ENCODE assay signal across 19 cellular contexts in the genomic region with DNA sequence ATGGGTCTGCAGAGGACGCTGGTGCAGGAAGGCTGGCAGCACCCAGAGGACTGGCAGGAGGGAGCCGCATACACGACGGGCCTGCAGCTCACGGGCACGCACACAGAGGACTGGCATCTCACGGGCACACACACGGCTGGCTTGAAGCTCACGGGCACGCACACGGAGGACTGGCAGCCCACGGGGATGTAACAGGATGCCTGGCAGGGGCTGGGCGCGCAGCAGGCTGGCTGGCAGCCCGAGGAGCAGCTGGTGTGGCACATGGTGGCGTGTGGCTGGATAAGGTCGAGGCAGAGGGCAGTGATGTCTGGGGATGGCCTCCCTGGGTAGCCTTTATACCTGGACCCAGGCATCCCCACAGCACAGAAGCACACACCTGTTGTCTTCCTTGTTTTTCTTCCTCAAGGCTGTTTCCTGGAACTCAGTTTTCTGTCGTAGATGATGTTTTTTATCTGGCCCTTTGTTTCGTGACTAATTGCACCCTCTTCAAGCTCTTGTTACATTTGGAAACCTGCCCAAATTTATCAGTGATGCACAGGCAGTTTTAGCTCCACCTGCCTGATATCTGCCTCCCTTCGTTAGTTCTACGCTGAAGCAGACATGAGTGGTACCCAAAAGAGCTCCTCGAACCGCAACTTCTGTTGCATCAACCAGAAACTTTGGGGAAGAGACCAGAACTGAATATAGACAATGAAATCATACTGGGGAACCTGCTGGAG. TPM values are rescaled to one million over a fixed set of nuclear protein-coding genes. Genes with fewer than 3 reads are reported as not detected.
DNase-seq lines count a peak whose midpoint lies in the region; ATAC-seq lines count a peak whose summit lies in the region.
"Had no signal": no experiment of that assay in that cellular context is flagged by ENCODE, and none has a peak within 500 bp of the region (broad histone marks: within the 10 kb centered on the region; RNA-seq: fewer than 3 reads in every experiment).

A gene with protein sequence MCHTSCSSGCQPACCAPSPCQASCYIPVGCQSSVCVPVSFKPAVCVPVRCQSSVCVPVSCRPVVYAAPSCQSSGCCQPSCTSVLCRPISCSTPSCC (minus strand): TSS at position 303 of the 719 bp plus-strand sequence. CDS start 40 bp downstream, at position 263.

- intact Hi-C loops in sciatic nerve (cut with DNase I) = no loop called here

- ATAC-seq in GM21381 (IDR thresholded peaks at IDR 0.05; ENCODE audit: unreplicated experiment) = no peak
- ATAC-seq in sciatic nerve = no peak
- ATAC-seq: activated T-helper 17 cell treated with anti-CD3 and anti-CD28 coated beads, Interleukin-2, amount 50 U/mL, for 72 hours; T-cell had no signal

- DNase-seq in DMS 273 (lab: John Stamatoyannopoulos, UW; ENCODE audit: unreplicated experiment) = peak; percentile 75
- DNase-seq in NCI-H1092 treated with DMSO at 0.1 percent for 48 hours (lab: John Stamatoyannopoulos, UW) = peak; percentile 92
- DNase-seq in NCI-H2107 (lab: John Stamatoyannopoulos, UW) = peak; percentile 83
- DNase-seq in SHP77 treated with DMSO at 0.1 percent for 48 hours (lab: John Stamatoyannopoulos, UW) = peak; percentile 33
- no peak for DNase-seq in activated gamma-delta T cell (lab: John Stamatoyannopoulos, UW)
- DNase-seq in sciatic nerve (ENCODE audit: low spot score) = no peak
- no peak for DNase-seq in NK-92 treated with Interleukin-12 subunit alpha and Interleukin-12 subunit beta, amount 100 ng/mL, for 24 hours (lab: John Stamatoyannopoulos, UW)
- DNase-seq: activated CD8-positive, alpha-beta memory T cell treated with anti-CD3 and anti-CD28 coated beads for 24 hours; GM23248; stimulated activated CD4-positive, alpha-beta T cell treated with anti-CD3 and anti-CD28 coated beads, Interleukin-2, amount 100 ng/mL, for 48 hours; T-cell; WERI-Rb-1 had no signal

RNA-seq across cellular contexts. Expression of the gene that starts here (rescaled TPM):
- total RNA-seq in sciatic nerve = not detected
- total RNA-seq: activated T-helper 17 cell treated with anti-CD3 and anti-CD28 coated beads, Interleukin-2, amount 50 U/mL, for 72 hours; cerebellum; fibroblast of villous mesenchyme; GM23248; mucosa of gallbladder; omental fat pad; subcutaneous adipose tissue; T-cell had no signal

Comparison
In these comparisons a context has a peak if more than half of its experiments do, and no peak if none do; other contexts are left out.
1. DNase-seq: peak in DMS 273 (single experiment), NCI-H1092 treated with DMSO at 0.1 percent for 48 hours (single experiment), NCI-H2107 (single experiment) and SHP77 treated with DMSO at 0.1 percent for 48 hours (single experiment); none in activated gamma-delta T cell (single experiment), sciatic nerve (single experiment) and NK-92 treated with Interleukin-12 subunit alpha and Interleukin-12 subunit beta, amount 100 ng/mL, for 24 hours (single experiment).